Comparison of ENCODE assay signal across 8 cellular contexts in the genomic region with DNA sequence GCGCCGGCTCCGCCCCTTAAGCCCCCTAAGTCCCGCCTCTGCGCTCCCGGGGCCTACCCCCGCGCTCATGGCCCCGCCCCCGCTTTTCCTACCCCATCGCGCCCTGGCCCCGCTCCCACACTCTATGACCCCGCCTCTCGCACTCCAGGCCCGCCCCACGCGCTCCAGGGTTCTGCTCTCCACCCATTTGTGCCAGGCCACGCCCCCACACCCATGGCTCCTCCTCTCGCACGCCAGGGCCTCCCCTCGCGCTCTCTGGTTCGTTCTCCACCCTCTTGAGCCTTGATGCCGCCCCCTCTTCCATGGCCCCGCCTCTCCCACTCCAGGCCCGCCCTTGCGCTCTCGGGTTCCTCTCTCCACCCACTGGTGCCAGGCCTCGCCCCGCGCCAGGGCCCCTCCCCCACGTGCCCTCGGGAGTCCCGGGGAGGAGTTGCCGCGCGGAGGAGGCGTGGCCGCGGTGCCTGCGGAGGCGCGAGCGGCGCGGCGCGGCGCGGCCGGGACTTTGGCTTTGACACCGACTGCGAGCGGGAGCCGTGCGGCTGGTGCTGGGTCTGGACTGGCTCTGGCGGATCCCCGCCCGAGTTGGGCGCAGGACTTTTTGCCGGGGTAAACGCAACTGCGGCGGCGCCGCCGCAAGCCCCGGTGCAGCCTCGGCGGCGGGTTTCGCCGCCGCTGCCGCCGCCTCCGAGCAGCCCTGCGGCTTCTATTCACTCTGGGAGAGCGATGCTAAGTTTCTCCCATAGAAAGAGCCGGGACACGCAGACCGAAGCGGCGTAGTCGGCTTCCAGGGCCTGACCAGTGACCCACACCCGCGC. TPM values are rescaled to one million over a fixed set of nuclear protein-coding genes. Genes with fewer than 3 reads are reported as not detected.
DNase-seq lines count a peak whose midpoint lies in the region; ATAC-seq, FAIRE-seq and TF ChIP-seq lines count a peak whose summit lies in the region.

A gene (plus strand): TSS at position 499 of the 815 bp plus-strand sequence. CDS start 1,071 bp downstream, outside the sequence.

- POLR2A ChIA-PET in AG04449 (lab: Yijun Ruan, JAX): no interaction called here

- FAIRE-seq in small intestine (lab: Jason Lieb, UNC): no peak

- H3K9me3 ChIP-seq in small intestine (ENCODE audit: control insufficient read depth, low read depth): peaks cover 2% of the 10 kb centered on the region

- DNase-seq in AG04449 (ENCODE audit: low read depth, low spot score): peak; percentile 91
- peak; percentile 100 for DNase-seq in NCI-H2227 (lab: John Stamatoyannopoulos, UW; ENCODE audit: unreplicated experiment)
- peak; percentile 99 to 100 for DNase-seq in cardiac fibroblast (ENCODE audit: low read depth in 2 of 2)
- DNase-seq in iPS-NIHi11 (ENCODE audit: low spot score): peak; percentile 94
- peak; percentile 100 for DNase-seq in small intestine

- peak within 1 kb of the TSS; percentile 70 for H3K4me3 ChIP-seq in AG04449 (ENCODE audit: low read depth, low read length)
- H3K4me3 ChIP-seq in WI38 (ENCODE audit: low read depth, low read length): peak within 1 kb of the TSS; percentile 68
- peak within 1 kb of the TSS; percentile 56 to 59 for H3K4me3 ChIP-seq in cardiac fibroblast (replicated peaks in 1 of 2; ENCODE audit: low read depth in 2 of 2, low read length in 2 of 2)
- H3K4me3 ChIP-seq in small intestine (ENCODE audit: low read depth in 1 of 2, low read length in 2 of 2): peak within 1 kb of the TSS; percentile 79 to 97

- WGBS in small intestine, 3 donors: 0% methylated on average over 60 to 88 of the region's 88 CpGs

- TF ChIP-seq CTCF in AG04449 (IDR thresholded peaks at IDR 0.05; ENCODE audit: insufficient read depth, low read length, missing control alignments) (no peak), WI38 (IDR thresholded peaks at IDR 0.05; ENCODE audit: low read depth, low read length) (no peak), cardiac fibroblast (IDR thresholded peaks at IDR 0.05; ENCODE audit: low read depth, low read length) (no peak)

- H3K27ac ChIP-seq in small intestine (ENCODE audit: low read depth in 1 of 2, low read length in 1 of 2): peak within 1 kb of the TSS; percentile 81 to 93

- H3K4me1 ChIP-seq in small intestine (ENCODE audit: control insufficient read depth in 2 of 2, insufficient read depth in 1 of 2, low read depth in 1 of 2, low read length in 1 of 2): peaks cover 0 to 14% of the 10 kb centered on the region in 2 donors

- H3K27me3 ChIP-seq in small intestine (ENCODE audit: control insufficient read depth in 2 of 2, insufficient read depth in 2 of 2, low read length in 2 of 2): no peaks in the 10 kb centered on the region

- no peaks in the 10 kb centered on the region for H3K36me3 ChIP-seq in small intestine (ENCODE audit: control insufficient read depth in 2 of 2, insufficient read depth in 2 of 2, low read length in 2 of 2)

- ATAC-seq in GM18907 (IDR thresholded peaks at IDR 0.05; ENCODE audit: unreplicated experiment) (peak; percentile 99), HG03159 (IDR thresholded peaks at IDR 0.05; ENCODE audit: unreplicated experiment) (peak; percentile 96)

- CTCF ChIA-PET in AG04449 (lab: Yijun Ruan, JAX): interaction anchor here (1.2 kb wide), 1 partner anchor 139 kb away, joined by 3 read pairs; no protein-coding TSS in a partner anchor

RNA-seq across cellular contexts. Expression of the gene that starts here (rescaled TPM):
- 100 to 1,000 TPM in 2 of 3 donors, 10 to 100 TPM in 1; 18.3 to 175 (median 154) TPM for polyA plus RNA-seq in small intestine

Comparison
In these comparisons a context has a peak if more than half of its experiments do, and no peak if none do; other contexts are left out.
1. Peak in every context shown above with its lines: DNase-seq, ATAC-seq, H3K4me3 ChIP-seq and H3K27ac ChIP-seq.